ENCODE assay signal across 12 cellular contexts in genomic region chr18:10453261-10453884, GRCh38. TPM values are rescaled to one million over a fixed set of nuclear protein-coding genes. Genes with fewer than 3 reads are reported as not detected.
DNase-seq lines count a peak whose midpoint lies in the region; ATAC-seq and TF ChIP-seq lines count a peak whose summit lies in the region.
"Had no signal": no experiment of that assay in that cellular context is flagged by ENCODE, and none has a peak within 500 bp of the region (broad histone marks: within the 10 kb centered on the region; RNA-seq: fewer than 3 reads in every experiment).

No MANE protein-coding gene starts in this region.

- no peak overlapping the region for H3K27ac Mint-ChIP-seq in activated T-cell treated with anti-CD3 and anti-CD28 coated beads, Interleukin-2, amount 50 U/mL, for 72 hours
- peak overlapping the region; percentile 69 for H3K27ac Mint-ChIP-seq in neural crest cell (ENCODE audit: unreplicated experiment)
- no peak overlapping the region for H3K27ac Mint-ChIP-seq in T-helper 17 cell

- H3K27me3 ChIP-seq in upper lobe of right lung: no peaks in the 10 kb centered on the region

- intact Hi-C loops in upper lobe of right lung (cut with DNase I): no loop called here

- H3K27me3 Mint-ChIP-seq in activated T-cell treated with anti-CD3 and anti-CD28 coated beads, Interleukin-2, amount 50 U/mL, for 72 hours (ENCODE audit: low read depth): peaks cover 55% of the 10 kb centered on the region
- H3K27me3 Mint-ChIP-seq in neural crest cell (ENCODE audit: low read depth) (peaks cover 9% of the 10 kb centered on the region), T-helper 17 cell (peaks cover 76% of the 10 kb centered on the region)

- no peaks in the 10 kb centered on the region for H3K9me3 ChIP-seq in upper lobe of right lung
- no peaks in the 10 kb centered on the region for H3K9me3 ChIP-seq in T-helper 17 cell (ENCODE audit: control insufficient read depth, low read length, poor library complexity, severe bottlenecking)
- H3K9me3 ChIP-seq: A549 had no signal

- no peaks in the 10 kb centered on the region for H3K36me3 Mint-ChIP-seq in activated T-cell treated with anti-CD3 and anti-CD28 coated beads, Interleukin-2, amount 50 U/mL, for 72 hours (ENCODE audit: insufficient read depth in 2 of 2)
- no peaks in the 10 kb centered on the region for H3K36me3 Mint-ChIP-seq in neural crest cell (ENCODE audit: low read depth)
- H3K36me3 Mint-ChIP-seq in T-helper 17 cell (ENCODE audit: low read depth): peaks cover 3% of the 10 kb centered on the region

- TF ChIP-seq CTCF in neural crest cell (conservative IDR thresholded peaks at IDR 0.05) (no peak), upper lobe of right lung (IDR thresholded peaks at IDR 0.05) (no peak)

- H3K4me1 Mint-ChIP-seq in activated T-cell treated with anti-CD3 and anti-CD28 coated beads, Interleukin-2, amount 50 U/mL, for 72 hours (ENCODE audit: low read depth): peaks cover 6% of the 10 kb centered on the region
- peaks cover 69% of the 10 kb centered on the region for H3K4me1 Mint-ChIP-seq in neural crest cell
- H3K4me1 Mint-ChIP-seq in T-helper 17 cell: no peaks in the 10 kb centered on the region

- peak overlapping the region; percentile 85 for H3K27ac ChIP-seq in upper lobe of right lung
- H3K27ac ChIP-seq: A549 had no signal

- no peaks in the 10 kb centered on the region for H3K9me3 Mint-ChIP-seq in activated T-cell treated with anti-CD3 and anti-CD28 coated beads, Interleukin-2, amount 50 U/mL, for 72 hours
- H3K9me3 Mint-ChIP-seq in neural crest cell: no peaks in the 10 kb centered on the region

- H3K4me3 ChIP-seq in upper lobe of right lung: peak overlapping the region; percentile 76

- DNase-seq in activated T-cell treated with anti-CD3 and anti-CD28 coated beads, Interleukin-2, amount 50 U/mL, for 72 hours: no peak
- DNase-seq in activated T-cell treated with anti-CD3 and anti-CD28 coated beads for 4 hours: no peak
- DNase-seq in globus pallidus (ENCODE audit: low spot score): peak; percentile 64
- DNase-seq in neural crest cell (ENCODE audit: low read depth, low spot score): no peak
- DNase-seq in upper lobe of right lung: no peak
- no peak for DNase-seq in cerebellar cortex (ENCODE audit: low spot score)
- no peak for DNase-seq in T-helper 17 cell
- DNase-seq: GDM1, NCI-H345 had no signal

- H3K4me1 ChIP-seq in upper lobe of right lung: peaks cover 12% of the 10 kb centered on the region

- no peak for ATAC-seq in activated T-cell treated with anti-CD3 and anti-CD28 coated beads, Interleukin-2, amount 50 U/mL, for 72 hours (replicated peaks in 1 of 2)
- ATAC-seq in upper lobe of right lung (no peak), HG02885 (IDR thresholded peaks at IDR 0.05; ENCODE audit: poor library complexity, unreplicated experiment) (no peak), T-helper 17 cell (no peak)

- H3K4me3 Mint-ChIP-seq in activated T-cell treated with anti-CD3 and anti-CD28 coated beads, Interleukin-2, amount 50 U/mL, for 72 hours: peak overlapping the region; percentile 20 to 67
- H3K4me3 Mint-ChIP-seq in neural crest cell (peak overlapping the region; percentile 86), T-helper 17 cell (no peak overlapping the region)

- H3K36me3 ChIP-seq in upper lobe of right lung: no peaks in the 10 kb centered on the region

RNA-seq across cellular contexts. Expression of gene APCDD1, which starts 1.1 kb away (rescaled TPM):
- total RNA-seq in activated T-cell treated with anti-CD3 and anti-CD28 coated beads, Interleukin-2, amount 50 U/mL, for 72 hours: not detected
- total RNA-seq in neural crest cell: 49.8 and 51.9 TPM in 2 replicates
- total RNA-seq in upper lobe of right lung: 27.6 TPM
- total RNA-seq in T-helper 17 cell: not detected
- total RNA-seq: HT1080 had no signal

Comparison
In these comparisons a context has a peak if more than half of its experiments do, and no peak if none do; other contexts are left out.
1. RNA of gene APCDD1, which starts 1.1 kb away (total RNA-seq): 49.8 to 51.9 TPM in neural crest cell and 27.6 TPM in upper lobe of right lung (single experiment); not detected in activated T-cell treated with anti-CD3 and anti-CD28 coated beads, Interleukin-2, amount 50 U/mL, for 72 hours and not detected in T-helper 17 cell; every median in the first group is over 10 times any median in the second.